1 cellular context compared by ENCODE assay signal in the genomic region with DNA sequence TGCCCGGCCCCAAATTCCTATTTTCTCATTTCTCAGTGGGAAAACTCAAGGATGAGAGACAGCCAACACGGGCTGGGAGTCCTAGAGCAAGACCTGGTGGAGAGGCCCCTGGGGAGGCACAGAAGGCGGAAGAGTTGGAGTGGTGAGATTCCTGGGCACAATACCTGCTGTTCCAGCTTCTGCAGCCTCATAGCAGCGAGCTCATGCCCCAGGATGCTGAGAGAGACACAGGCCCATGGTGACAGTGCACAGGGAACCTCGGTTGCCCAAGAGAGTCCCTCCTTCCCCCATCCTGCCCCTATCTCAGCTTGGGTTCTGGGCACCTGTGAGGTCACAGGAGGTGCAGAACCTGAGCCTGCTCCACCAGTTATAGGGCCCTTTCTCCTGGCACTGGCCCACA.
TF ChIP-seq lines count a peak whose summit lies in the region.

No MANE protein-coding gene starts in this region.

TF ChIP-seq in WTC11, 78 proteins besides CTCF, POLR2A, EP300 and RAD21 (continued from another document):
- TF ChIP-seq ZNF396 (CRISPR knock-in tag; IDR thresholded peaks at IDR 0.05; ENCODE audit: borderline replicate concordance) (no peak), ZBTB21 (CRISPR knock-in tag; IDR thresholded peaks at IDR 0.05; ENCODE audit: borderline replicate concordance) (no peak)
